ENCODE assay signal across 8 cellular contexts in the genomic region with DNA sequence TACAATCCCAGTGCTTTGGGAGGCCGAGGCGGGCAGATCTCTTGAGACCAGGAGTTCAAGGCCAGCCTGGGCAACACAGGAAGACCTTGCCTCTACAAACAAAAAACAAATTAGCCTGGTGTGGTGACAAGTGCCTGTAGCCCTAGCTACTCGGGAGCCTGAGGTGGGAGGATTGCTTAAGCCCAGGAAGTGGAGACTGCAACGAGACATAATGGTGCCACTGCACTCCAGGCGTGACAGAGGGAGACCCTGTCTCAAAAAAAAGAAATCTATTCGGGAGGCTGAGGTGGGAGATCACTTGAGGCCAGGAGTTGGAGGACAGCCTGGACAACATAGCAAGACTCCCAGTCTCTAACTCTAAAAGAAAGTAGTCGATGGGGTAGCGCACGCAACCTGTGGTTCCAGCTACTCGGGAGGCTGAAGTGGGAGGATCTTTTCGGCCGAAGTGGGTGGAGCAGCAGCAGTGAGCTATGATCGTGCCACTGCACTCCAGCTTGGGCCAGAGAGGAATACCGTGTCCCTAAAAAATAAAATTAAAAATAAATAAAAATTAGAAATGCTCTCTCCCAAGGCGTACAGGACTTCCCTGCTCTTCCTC. TPM values are rescaled to one million over a fixed set of nuclear protein-coding genes. Genes with fewer than 3 reads are reported as not detected.
DNase-seq lines count a peak whose midpoint lies in the region; ATAC-seq and TF ChIP-seq lines count a peak whose summit lies in the region.

No MANE protein-coding gene starts in this region.

- H3K4me3 Mint-ChIP-seq in T-cell (peak overlapping the region; percentile 82 to 88 (median 86)), nephron (peak overlapping the region; percentile 89 to 91 (median 90))

- H3K27ac ChIP-seq in urinary bladder (ENCODE audit: low read depth) = no peak overlapping the region

- no peaks in the 10 kb centered on the region for H3K36me3 ChIP-seq in urinary bladder (ENCODE audit: insufficient read depth)

- peaks cover 0 to 11% of the 10 kb centered on the region in 2 donors for H3K27me3 Mint-ChIP-seq in T-cell
- H3K27me3 Mint-ChIP-seq in nephron (ENCODE audit: low read depth) = no peaks in the 10 kb centered on the region

- H3K36me3 Mint-ChIP-seq in T-cell = peaks cover 17% of the 10 kb centered on the region
- peaks cover 36% of the 10 kb centered on the region for H3K36me3 Mint-ChIP-seq in nephron (ENCODE audit: low read depth)

- peaks cover 18 to 28% (median 20%) of the 10 kb centered on the region in 3 donors for H3K4me1 Mint-ChIP-seq in T-cell
- H3K4me1 Mint-ChIP-seq in nephron = no peaks in the 10 kb centered on the region

- 53% methylated on average over 15 of the region's 15 CpGs for WGBS in urinary bladder

- TF ChIP-seq CTCF in epithelial cell of proximal tubule (conservative IDR thresholded peaks at IDR 0.05; ENCODE audit: low read depth, low read length) (no peak), nephron (IDR thresholded peaks at IDR 0.05; ENCODE audit: unreplicated experiment in 3 of 3) (no peak)

- H3K9me3 Mint-ChIP-seq in T-cell = no peaks in the 10 kb centered on the region
- H3K9me3 Mint-ChIP-seq in nephron = no peaks in the 10 kb centered on the region

- CTCF ChIA-PET in T-cell (lab: Charles Lee) = interaction anchor here (0.6 to 2.1 kb wide), 33 partner anchors 14 to 750 kb away, joined by 3 to 44 read pairs (median 5); a partner anchor contains a TSS

- H3K4me3 ChIP-seq in epithelial cell of proximal tubule (ENCODE audit: low read depth, low read length) (peak overlapping the region; percentile 86), urinary bladder (ENCODE audit: low read depth, low read length) (peak overlapping the region; percentile 68)

- ATAC-seq in HG03439 (IDR thresholded peaks at IDR 0.05; ENCODE audit: unreplicated experiment) = peak; percentile 17
- ATAC-seq in T-cell (replicated peaks in 1 of 4) = peak in 2 of 4 experiments; percentile 26 to 42

- POLR2A ChIA-PET in T-cell (lab: Charles Lee) = interaction anchor here in 1 of 2 donors (0.6 to 2.3 kb wide), 3 partner anchors 48 to 68 kb away, joined by 3 to 13 read pairs (median 8); a partner anchor contains a TSS

- DNase-seq in SIG-M5 treated with dmso at 0.1 percent for 504 hours (lab: John Stamatoyannopoulos, UW; ENCODE audit: unreplicated experiment) = peak; percentile 79
- DNase-seq in SIG-M5 (lab: John Stamatoyannopoulos, UW) = no peak
- DNase-seq in T-cell = peak in 3 of 34 experiments; percentile 1 to 15 (median 2)
- DNase-seq in epithelial cell of proximal tubule (ENCODE audit: low read depth) = no peak
- no peak for DNase-seq in GM19238 (ENCODE audit: insufficient read length, low spot score)

- H3K4me1 ChIP-seq in urinary bladder (ENCODE audit: insufficient read depth) = no peaks in the 10 kb centered on the region

- H3K27ac Mint-ChIP-seq in T-cell (peak overlapping the region; percentile 45 to 86), nephron (peak overlapping the region; percentile 50 to 90 (median 84))

RNA-seq across cellular contexts. Expression of a gene that starts 0.8 kb away (rescaled TPM):
- total RNA-seq in T-cell = 1 to 10 TPM; 1.2 to 3.2 (median 2.3) TPM
- total RNA-seq in epithelial cell of proximal tubule = 2.0 and 2.7 TPM in 2 replicates
- 5.6 TPM for total RNA-seq in urinary bladder
- 4.4 TPM for polyA plus RNA-seq in urinary bladder

RNA-seq across cellular contexts. Expression of a gene that starts 48.9 kb away (rescaled TPM):
- total RNA-seq in T-cell = 10 to 100 TPM; 17.4 to 33.1 (median 28.5) TPM
- total RNA-seq in epithelial cell of proximal tubule = 22.3 and 24.0 TPM in 2 replicates
- total RNA-seq in urinary bladder = 35.3 TPM
- polyA plus RNA-seq in urinary bladder = 14.2 TPM
